ENCODE assay signal across 17 cellular contexts in the genomic region with DNA sequence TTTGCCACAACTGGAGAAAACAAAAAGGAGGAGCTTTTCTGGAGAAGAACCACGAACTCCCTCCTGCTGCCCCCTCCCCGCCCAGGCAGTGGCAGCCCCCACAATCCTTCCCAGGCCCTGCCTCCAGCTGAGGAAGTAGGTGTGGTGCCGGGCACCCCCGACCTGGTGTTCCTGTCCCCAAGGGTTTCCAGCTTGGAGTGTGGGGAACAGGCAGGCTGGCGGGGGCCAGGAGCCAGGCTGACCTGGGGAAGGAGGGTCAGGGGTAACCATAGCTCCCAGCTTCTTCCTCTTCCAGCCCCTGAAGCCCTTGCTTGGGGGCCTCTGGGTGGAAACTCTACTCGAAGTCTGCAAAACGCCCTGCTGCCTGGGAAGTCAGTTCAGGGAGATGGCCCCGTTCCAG. TPM values are rescaled to one million over a fixed set of nuclear protein-coding genes. Genes with fewer than 3 reads are reported as not detected.
DNase-seq lines count a peak whose midpoint lies in the region; ATAC-seq and TF ChIP-seq lines count a peak whose summit lies in the region.
"Had no signal": no experiment of that assay in that cellular context is flagged by ENCODE, and none has a peak within 500 bp of the region (broad histone marks: within the 10 kb centered on the region; RNA-seq: fewer than 3 reads in every experiment).

No MANE protein-coding gene starts in this region.

- whole genome bisulfite sequencing in smooth muscle cell (ENCODE audit: low lambda C conversion rate) = 61% methylated on average over 8 of the region's 8 CpGs

- TF ChIP-seq CTCF in HCT116 (IDR thresholded peaks at IDR 0.05 in 2 of 3, conservative IDR thresholded peaks at IDR 0.05 in 1 of 3; ENCODE audit: borderline replicate concordance in 1 of 3, insufficient read depth in 1 of 3, low read depth in 2 of 3, low read length in 2 of 3) (no peak), RWPE1 (conservative IDR thresholded peaks at IDR 0.05; ENCODE audit: low read depth) (no peak), glutamatergic neuron (IDR thresholded peaks at IDR 0.05; ENCODE audit: partially characterized antibody, unreplicated experiment) (no peak), smooth muscle cell (IDR thresholded peaks at IDR 0.05; ENCODE audit: borderline replicate concordance, insufficient read depth, poor library complexity, severe bottlenecking) (no peak)

- H3K9me3 ChIP-seq in HCT116 (ENCODE audit: control insufficient read depth in 1 of 2, insufficient read depth in 1 of 2, low read depth in 1 of 2, low read length in 2 of 2) (no peaks in the 10 kb centered on the region), smooth muscle cell (replicated peaks; ENCODE audit: low read depth) (no peaks in the 10 kb centered on the region)

- H3K27ac Mint-ChIP-seq in glutamatergic neuron (ENCODE audit: unreplicated experiment) = peak overlapping the region; percentile 29
- no peak overlapping the region for H3K27ac Mint-ChIP-seq in activated naive CD4-positive, alpha-beta T cell treated with anti-CD3 and anti-CD28 coated beads, Interleukin-2, amount 50 U/mL, for 72 hours

- no peaks in the 10 kb centered on the region for H3K9me3 Mint-ChIP-seq in glutamatergic neuron (ENCODE audit: unreplicated experiment)
- H3K9me3 Mint-ChIP-seq in activated naive CD4-positive, alpha-beta T cell treated with anti-CD3 and anti-CD28 coated beads, Interleukin-2, amount 50 U/mL, for 72 hours = no peaks in the 10 kb centered on the region

- H3K9ac ChIP-seq in HCT116 (ENCODE audit: low read length) = peak overlapping the region; percentile 26; the same call in 1 of the 2 replicates
- no peak overlapping the region for H3K9ac ChIP-seq in smooth muscle cell (ENCODE audit: low read depth)

- no peaks in the 10 kb centered on the region for H3K9me2 ChIP-seq in HCT116 (ENCODE audit: insufficient read depth)

- H3K27me3 ChIP-seq in HCT116 (ENCODE audit: insufficient read depth, low read length) (no peaks in the 10 kb centered on the region), smooth muscle cell (ENCODE audit: low read depth) (peaks cover 34% of the 10 kb centered on the region)

- no peak overlapping the region; a peak in 1 of 4 replicates for H3K4me3 ChIP-seq in HCT116 (replicated peaks in 1 of 2; ENCODE audit: low read depth in 1 of 2, low read length in 2 of 2)
- H3K4me3 ChIP-seq in smooth muscle cell = no peak overlapping the region

- H3K79me2 ChIP-seq in HCT116 (ENCODE audit: insufficient read depth, low read length) (no peaks in the 10 kb centered on the region), smooth muscle cell (ENCODE audit: low read depth) (no peaks in the 10 kb centered on the region)

- peaks cover 15% of the 10 kb centered on the region for H3K4me1 Mint-ChIP-seq in glutamatergic neuron (ENCODE audit: low read depth, unreplicated experiment)

- H3K4me2 ChIP-seq in HCT116 (ENCODE audit: low read length) = peak overlapping the region; percentile 78
- H3K4me2 ChIP-seq in smooth muscle cell = peak overlapping the region; percentile 56

- CTCF ChIA-PET in HCT116 (lab: Charles Lee) = interaction anchor here (1.0 to 1.3 kb wide), 2 partner anchors 8 to 12 kb away, joined by 6 read pairs; a partner anchor contains a TSS
- CTCF ChIA-PET in RWPE1 (lab: Yijun Ruan, JAX) = interaction anchor here (0.5 to 1.3 kb wide), 3 partner anchors 13 to 116 kb away, joined by 3 to 10 read pairs (median 4); no protein-coding TSS in a partner anchor

- no TSS peak for BruUV-seq in HCT116 (replicated peaks; lab: Mats Ljungman, UMichigan)

- H3K27ac ChIP-seq in HCT116 (ENCODE audit: low read depth, low read length) (no peak overlapping the region; the same call in 1 of the 2 replicates), RWPE1 (peak overlapping the region; percentile 93), smooth muscle cell (ENCODE audit: low read depth) (peak overlapping the region; percentile 38)
- H3K27ac ChIP-seq: C4-2B, HL-60 had no signal

- POLR2A ChIA-PET in HCT116 (lab: Charles Lee) (interaction anchor here (1.6 to 1.7 kb wide), 2 partner anchors 8 to 12 kb away, joined by 4 to 6 read pairs; a partner anchor contains a TSS), RWPE1 (lab: Yijun Ruan, JAX; ENCODE audit: low non-redundant PET) (no interaction called here)

- H3K36me3 Mint-ChIP-seq in glutamatergic neuron (ENCODE audit: unreplicated experiment) = no peaks in the 10 kb centered on the region
- no peaks in the 10 kb centered on the region for H3K36me3 Mint-ChIP-seq in activated naive CD4-positive, alpha-beta T cell treated with anti-CD3 and anti-CD28 coated beads, Interleukin-2, amount 50 U/mL, for 72 hours

- H3K36me3 ChIP-seq in HCT116 (ENCODE audit: control insufficient read depth in 1 of 2, insufficient read depth in 2 of 2, low read length in 2 of 2) (no peaks in the 10 kb centered on the region), smooth muscle cell (ENCODE audit: low read depth) (no peaks in the 10 kb centered on the region)

- no peak for TF ChIP-seq POLR2A in HCT116 (IDR thresholded peaks at IDR 0.05; ENCODE audit: borderline replicate concordance, extremely low read depth, insufficient read depth, insufficient read length)

- H3K27me3 Mint-ChIP-seq in glutamatergic neuron (ENCODE audit: unreplicated experiment) = peaks cover 15% of the 10 kb centered on the region

- no peak for ATAC-seq in HCT116
- ATAC-seq in HG03439 (IDR thresholded peaks at IDR 0.05; ENCODE audit: unreplicated experiment) = no peak
- no peak for ATAC-seq in GM19035 (IDR thresholded peaks at IDR 0.05; ENCODE audit: unreplicated experiment)
- no peak for ATAC-seq in activated naive CD4-positive, alpha-beta T cell treated with anti-CD3 and anti-CD28 coated beads, Interleukin-2, amount 50 U/mL, for 72 hours

- RAD21 ChIA-PET in HCT116 (lab: Charles Lee; ENCODE audit: low non-redundant PET in 1 of 2, low total read pairs in 2 of 2, uncharacterized antibody in 2 of 2, unreplicated experiment in 2 of 2) = no interaction called here

- no peaks in the 10 kb centered on the region for H3F3A ChIP-seq in smooth muscle cell (ENCODE audit: low read depth)

- no peak for TF ChIP-seq RAD21 in HCT116 (IDR thresholded peaks at IDR 0.05; ENCODE audit: low read depth)

- intact Hi-C loops in HCT116 (cut with micrococcal nuclease) = no loop called here

- H2AFZ ChIP-seq in HCT116 (ENCODE audit: low read depth, low read length, poor library complexity, severe bottlenecking) (no peak overlapping the region), smooth muscle cell (ENCODE audit: low read depth) (no peak overlapping the region)

- H4K20me1 ChIP-seq in HCT116 (ENCODE audit: insufficient read depth) (no peaks in the 10 kb centered on the region), smooth muscle cell (ENCODE audit: low read depth) (no peaks in the 10 kb centered on the region)

- peaks cover 12 to 31% of the 10 kb centered on the region in 2 experiments; a peak in 3 of 4 replicates for H3K4me1 ChIP-seq in HCT116 (ENCODE audit: control insufficient read depth in 1 of 2, insufficient read depth in 2 of 2, low read length in 2 of 2)
- H3K4me1 ChIP-seq in smooth muscle cell (ENCODE audit: low read depth) = peaks cover 40% of the 10 kb centered on the region

- DNase-seq in HCT116 (ENCODE audit: low read depth, low spot score) = no peak
- DNase-seq in RWPE1 (ENCODE audit: low spot score) = no peak
- no peak for DNase-seq in glutamatergic neuron
- no peak for DNase-seq in smooth muscle cell (lab: John Stamatoyannopoulos, UW; ENCODE audit: unreplicated experiment)
- no peak for DNase-seq in activated naive CD4-positive, alpha-beta T cell treated with anti-CD3 and anti-CD28 coated beads, Interleukin-2, amount 50 U/mL, for 72 hours (ENCODE audit: low spot score in 2 of 2)
- no peak for DNase-seq in SKM-1 treated with dmso at 0.1 percent for 144 hours (lab: John Stamatoyannopoulos, UW; ENCODE audit: unreplicated experiment)
- DNase-seq: GOT3; NCI-H1048; NCI-H1436 treated with DMSO at 0.1 percent for 48 hours; NCI-H446 treated with DMSO at 0.1 percent for 48 hours; NK-92 treated with Interleukin-12 subunit alpha and Interleukin-12 subunit beta, amount 100 ng/mL, for 24 hours had no signal

- no peak overlapping the region for H3K4me3 Mint-ChIP-seq in glutamatergic neuron (ENCODE audit: unreplicated experiment)

RNA-seq across cellular contexts. Expression of a gene that starts 4.3 kb away (rescaled TPM):
- total RNA-seq in HCT116 (2021; ENCODE audit: unreplicated experiment) (not detected), glutamatergic neuron (ENCODE audit: unreplicated experiment) (21.2 TPM), smooth muscle cell (1.6 TPM in 1 of 2 replicates, not detected in the other)
- polyA plus RNA-seq in HCT116 (2012) = not detected in 2 replicates
- polyA plus RNA-seq in smooth muscle cell = 1.3 and 1.7 TPM in 2 replicates
- total RNA-seq in activated naive CD4-positive, alpha-beta T cell treated with anti-CD3 and anti-CD28 coated beads, Interleukin-2, amount 50 U/mL, for 72 hours = under 1 TPM in 1 of 2 donors, not detected in 1; 0.19 TPM
- total RNA-seq: HT1080, M059J had no signal

RNA-seq across cellular contexts. Expression of a gene that starts 7.9 kb away (rescaled TPM):
- total RNA-seq in HCT116 (2021; ENCODE audit: unreplicated experiment) (38.5 TPM), glutamatergic neuron (ENCODE audit: unreplicated experiment) (58.5 TPM), smooth muscle cell (27.2 and 28.7 TPM in 2 replicates)
- polyA plus RNA-seq in HCT116 (2012) = 21.0 and 25.6 TPM in 2 replicates
- 28.4 and 28.5 TPM in 2 replicates for polyA plus RNA-seq in smooth muscle cell
- 10 to 100 TPM; 45.7 to 79.7 TPM for total RNA-seq in activated naive CD4-positive, alpha-beta T cell treated with anti-CD3 and anti-CD28 coated beads, Interleukin-2, amount 50 U/mL, for 72 hours

RNA-seq across cellular contexts. Expression of a gene that starts 21.9 kb away (rescaled TPM):
- total RNA-seq in HCT116 (2021; ENCODE audit: unreplicated experiment) (0.66 TPM), glutamatergic neuron (ENCODE audit: unreplicated experiment) (1.2 TPM), smooth muscle cell (0.40 TPM in 1 of 2 replicates, not detected in the other)
- 0.20 TPM in 1 of 2 replicates, not detected in the other for polyA plus RNA-seq in HCT116 (2012)
- polyA plus RNA-seq in smooth muscle cell = not detected in 2 replicates
- 100 to 1,000 TPM; 124 to 183 TPM for total RNA-seq in activated naive CD4-positive, alpha-beta T cell treated with anti-CD3 and anti-CD28 coated beads, Interleukin-2, amount 50 U/mL, for 72 hours

RNA-seq across cellular contexts. Expression of a gene that starts 52.3 kb away (rescaled TPM):
- 32.2 TPM for total RNA-seq in HCT116 (2021; ENCODE audit: unreplicated experiment)
- 17.5 and 17.8 TPM in 2 replicates for polyA plus RNA-seq in HCT116 (2012)
- 46.1 TPM for total RNA-seq in glutamatergic neuron (ENCODE audit: unreplicated experiment)
- total RNA-seq in smooth muscle cell = 16.1 and 27.4 TPM in 2 replicates
- polyA plus RNA-seq in smooth muscle cell = 18.4 and 26.6 TPM in 2 replicates
- 10 to 100 TPM; 34.7 to 38.8 TPM for total RNA-seq in activated naive CD4-positive, alpha-beta T cell treated with anti-CD3 and anti-CD28 coated beads, Interleukin-2, amount 50 U/mL, for 72 hours

RNA-seq across cellular contexts. Expression of a gene that starts 58.2 kb away (rescaled TPM):
- total RNA-seq in HCT116 (2021; ENCODE audit: unreplicated experiment) (2.0 TPM), glutamatergic neuron (ENCODE audit: unreplicated experiment) (61.4 TPM), smooth muscle cell (0.09 and 0.81 TPM in 2 replicates)
- 1.3 and 1.6 TPM in 2 replicates for polyA plus RNA-seq in HCT116 (2012)
- polyA plus RNA-seq in smooth muscle cell = 0.04 and 0.13 TPM in 2 replicates
- total RNA-seq in activated naive CD4-positive, alpha-beta T cell treated with anti-CD3 and anti-CD28 coated beads, Interleukin-2, amount 50 U/mL, for 72 hours = 1 to 10 TPM; 6.9 to 7.1 TPM
- total RNA-seq: M059J had no signal

Comparison
In these comparisons a context has a peak if more than half of its experiments do, and no peak if none do; other contexts are left out.
1. RNA of a gene that starts 21.9 kb away (total RNA-seq): 124 to 183 TPM in activated naive CD4-positive, alpha-beta T cell treated with anti-CD3 and anti-CD28 coated beads, Interleukin-2, amount 50 U/mL, for 72 hours; 1.2 TPM in glutamatergic neuron (single experiment), 0.66 TPM in HCT116 (single experiment) and 0.40 TPM in smooth muscle cell; every median in the first group is over 10 times any median in the second.